In genomic region chr7:134440067-134440466, GRCh38 we compare ENCODE assay signal across 25 cellular contexts.
"Had no signal": no experiment of that assay in that cellular context is flagged by ENCODE, and none has a peak within 500 bp of the region (broad histone marks: within the 10 kb centered on the region; RNA-seq: fewer than 3 reads in every experiment).

No MANE protein-coding gene starts in this region.

- H3K4me1 ChIP-seq: ascending aorta, body of pancreas had no signal

- ATAC-seq: activated T-cell treated with anti-CD3 and anti-CD28 coated beads, Interleukin-2, amount 50 U/mL, for 72 hours; body of pancreas; K562 had no signal

- DNase-seq: activated CD4-positive, alpha-beta memory T cell treated with anti-CD3 and anti-CD28 coated beads for 36 hours; activated CD4-positive, alpha-beta T cell treated with anti-CD3 and anti-CD28 coated beads, Interleukin-2, amount 10 ng/mL, durations not matched to agents 7 days and 5 days; activated CD4-positive, CD25-positive, alpha-beta regulatory T cell; activated CD8-positive, alpha-beta memory T cell treated with anti-CD3 and anti-CD28 coated beads for 24 hours; activated naive CD4-positive, alpha-beta T cell treated with anti-CD3 and anti-CD28 coated beads, Interleukin-2, amount 50 U/mL, for 16 hours; activated naive CD8-positive, alpha-beta T cell treated with anti-CD3 and anti-CD28 coated beads, Interleukin-2, amount 10 ng/mL, durations not matched to agents 7 days and 5 days; activated T-cell treated with anti-CD3 and anti-CD28 coated beads, Interleukin-2, amount 50 U/mL, for 72 hours; amniotic stem cell; body of pancreas; Karpas-422; MM.1S; NCI-H1105; NCI-H1436; NCI-H1694 treated with DMSO at 0.1 percent for 48 hours; NCI-H2029 treated with DMSO at 0.1 percent for 48 hours; NCI-H345; NCI-H510A; NCI-H526 treated with DMSO at 0.1 percent for 48 hours; NCI-H82; T-helper 1 cell had no signal

- FAIRE-seq: bronchial epithelial cell, K562 had no signal

- H3K27me3 ChIP-seq: ascending aorta, body of pancreas had no signal

- H3K27ac ChIP-seq: ascending aorta, body of pancreas, SK-N-MC, VCaP had no signal

- H3K4me3 ChIP-seq: ascending aorta, body of pancreas, K562, SK-N-MC had no signal

- H3K9me3 ChIP-seq: ascending aorta, body of pancreas had no signal
